Comparison of ENCODE assay signal across 2 cellular contexts in the genomic region with DNA sequence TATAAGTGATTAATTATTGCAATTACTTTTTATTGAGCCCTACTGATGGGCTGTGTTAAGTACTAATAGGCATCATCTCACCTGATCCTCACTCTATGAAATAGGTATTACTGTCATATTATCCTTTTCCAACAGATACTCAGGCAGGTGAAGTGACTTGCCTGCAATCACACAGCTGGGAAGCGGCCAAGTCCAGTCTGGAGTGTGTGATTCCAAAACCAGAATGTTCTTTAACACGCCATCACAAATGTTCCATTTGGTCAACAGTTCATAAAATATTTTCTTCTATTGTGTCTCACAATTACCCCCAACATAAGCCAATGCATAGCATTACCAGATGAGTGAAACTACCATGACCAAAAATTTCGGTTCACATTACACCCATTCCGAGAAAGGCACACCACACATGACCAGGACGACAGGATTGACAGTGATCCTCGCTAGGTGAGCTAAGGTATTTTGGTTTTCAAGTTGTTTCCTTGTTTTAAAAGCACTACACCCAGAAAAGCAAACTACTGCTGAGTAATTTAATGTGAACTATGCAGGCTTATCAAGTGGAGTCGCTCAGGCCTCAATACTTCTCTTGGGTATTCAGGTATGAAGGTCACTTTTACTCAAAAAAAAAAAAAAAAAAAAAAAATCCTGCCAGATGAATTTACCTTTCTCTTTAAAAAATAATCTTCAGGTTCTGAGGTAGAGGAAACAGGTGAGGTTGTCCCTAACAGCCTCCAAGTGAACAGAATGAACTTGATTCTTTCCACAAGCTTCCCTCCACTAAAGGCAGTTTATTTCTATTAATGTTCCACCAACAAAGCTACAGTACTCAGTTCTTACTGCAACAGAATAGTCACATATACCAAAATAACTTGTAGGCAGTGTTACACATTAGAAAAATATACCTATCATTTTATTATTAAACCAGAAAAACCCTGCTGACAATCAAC.
TF ChIP-seq lines count a peak whose summit lies in the region.

No MANE protein-coding gene starts in this region.

TF ChIP-seq in SK-N-SH, 30 proteins besides CTCF, POLR2A, EP300 and RAD21 (continued from another document):
- TF ChIP-seq NRF1 (IDR thresholded peaks at IDR 0.05; ENCODE audit: low read depth, low read length) (no peak), TEAD4 (IDR thresholded peaks at IDR 0.05; ENCODE audit: borderline replicate concordance, insufficient read depth) (no peak), FOXJ3 (CRISPR knock-in tag; IDR thresholded peaks at IDR 0.05) (no peak), FOXM1 (IDR thresholded peaks at IDR 0.05; ENCODE audit: low read depth) (no peak), JUND (IDR thresholded peaks at IDR 0.05) (no peak), TCF12 (IDR thresholded peaks at IDR 0.05) (no peak), POLR2AphosphoS5 (IDR thresholded peaks at IDR 0.05; ENCODE audit: low read depth, low read length) (no peak), CHD2 (IDR thresholded peaks at IDR 0.05; ENCODE audit: low read length, partially characterized antibody) (no peak), SMC3 (IDR thresholded peaks at IDR 0.05; ENCODE audit: low read depth, low read length) (no peak)
- TF ChIP-seq, protein P1, sequence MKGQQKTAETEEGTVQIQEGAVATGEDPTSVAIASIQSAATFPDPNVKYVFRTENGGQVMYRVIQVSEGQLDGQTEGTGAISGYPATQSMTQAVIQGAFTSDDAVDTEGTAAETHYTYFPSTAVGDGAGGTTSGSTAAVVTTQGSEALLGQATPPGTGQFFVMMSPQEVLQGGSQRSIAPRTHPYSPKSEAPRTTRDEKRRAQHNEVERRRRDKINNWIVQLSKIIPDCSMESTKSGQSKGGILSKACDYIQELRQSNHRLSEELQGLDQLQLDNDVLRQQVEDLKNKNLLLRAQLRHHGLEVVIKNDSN (IDR thresholded peaks at IDR 0.05; ENCODE audit: borderline replicate concordance, low read depth), result no peak
- TF ChIP-seq, protein P2, sequence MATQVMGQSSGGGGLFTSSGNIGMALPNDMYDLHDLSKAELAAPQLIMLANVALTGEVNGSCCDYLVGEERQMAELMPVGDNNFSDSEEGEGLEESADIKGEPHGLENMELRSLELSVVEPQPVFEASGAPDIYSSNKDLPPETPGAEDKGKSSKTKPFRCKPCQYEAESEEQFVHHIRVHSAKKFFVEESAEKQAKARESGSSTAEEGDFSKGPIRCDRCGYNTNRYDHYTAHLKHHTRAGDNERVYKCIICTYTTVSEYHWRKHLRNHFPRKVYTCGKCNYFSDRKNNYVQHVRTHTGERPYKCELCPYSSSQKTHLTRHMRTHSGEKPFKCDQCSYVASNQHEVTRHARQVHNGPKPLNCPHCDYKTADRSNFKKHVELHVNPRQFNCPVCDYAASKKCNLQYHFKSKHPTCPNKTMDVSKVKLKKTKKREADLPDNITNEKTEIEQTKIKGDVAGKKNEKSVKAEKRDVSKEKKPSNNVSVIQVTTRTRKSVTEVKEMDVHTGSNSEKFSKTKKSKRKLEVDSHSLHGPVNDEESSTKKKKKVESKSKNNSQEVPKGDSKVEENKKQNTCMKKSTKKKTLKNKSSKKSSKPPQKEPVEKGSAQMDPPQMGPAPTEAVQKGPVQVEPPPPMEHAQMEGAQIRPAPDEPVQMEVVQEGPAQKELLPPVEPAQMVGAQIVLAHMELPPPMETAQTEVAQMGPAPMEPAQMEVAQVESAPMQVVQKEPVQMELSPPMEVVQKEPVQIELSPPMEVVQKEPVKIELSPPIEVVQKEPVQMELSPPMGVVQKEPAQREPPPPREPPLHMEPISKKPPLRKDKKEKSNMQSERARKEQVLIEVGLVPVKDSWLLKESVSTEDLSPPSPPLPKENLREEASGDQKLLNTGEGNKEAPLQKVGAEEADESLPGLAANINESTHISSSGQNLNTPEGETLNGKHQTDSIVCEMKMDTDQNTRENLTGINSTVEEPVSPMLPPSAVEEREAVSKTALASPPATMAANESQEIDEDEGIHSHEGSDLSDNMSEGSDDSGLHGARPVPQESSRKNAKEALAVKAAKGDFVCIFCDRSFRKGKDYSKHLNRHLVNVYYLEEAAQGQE (IDR thresholded peaks at IDR 0.05; ENCODE audit: low read depth, low read length), result no peak

TF ChIP-seq in SK-N-SH treated with all-trans-retinoic acid at 6 μM for 48 hours, 23 proteins besides CTCF, POLR2A, EP300 and RAD21 (continued from another document):
- TF ChIP-seq, protein P3, sequence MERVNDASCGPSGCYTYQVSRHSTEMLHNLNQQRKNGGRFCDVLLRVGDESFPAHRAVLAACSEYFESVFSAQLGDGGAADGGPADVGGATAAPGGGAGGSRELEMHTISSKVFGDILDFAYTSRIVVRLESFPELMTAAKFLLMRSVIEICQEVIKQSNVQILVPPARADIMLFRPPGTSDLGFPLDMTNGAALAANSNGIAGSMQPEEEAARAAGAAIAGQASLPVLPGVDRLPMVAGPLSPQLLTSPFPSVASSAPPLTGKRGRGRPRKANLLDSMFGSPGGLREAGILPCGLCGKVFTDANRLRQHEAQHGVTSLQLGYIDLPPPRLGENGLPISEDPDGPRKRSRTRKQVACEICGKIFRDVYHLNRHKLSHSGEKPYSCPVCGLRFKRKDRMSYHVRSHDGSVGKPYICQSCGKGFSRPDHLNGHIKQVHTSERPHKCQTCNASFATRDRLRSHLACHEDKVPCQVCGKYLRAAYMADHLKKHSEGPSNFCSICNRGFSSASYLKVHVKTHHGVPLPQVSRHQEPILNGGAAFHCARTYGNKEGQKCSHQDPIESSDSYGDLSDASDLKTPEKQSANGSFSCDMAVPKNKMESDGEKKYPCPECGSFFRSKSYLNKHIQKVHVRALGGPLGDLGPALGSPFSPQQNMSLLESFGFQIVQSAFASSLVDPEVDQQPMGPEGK (CRISPR knock-in tag; IDR thresholded peaks at IDR 0.05; ENCODE audit: borderline replicate concordance), result no peak
TF ChIP-seq in SK-N-SH treated with all-trans-retinoic acid at 6 μM for 48 hours: peak in this region for 0.
